Comparison of ENCODE assay signal across 1 cellular context in genomic region chr2:149544692-149545091, GRCh38.
TF ChIP-seq lines count a peak whose summit lies in the region.

No MANE protein-coding gene starts in this region.

TF ChIP-seq in IMR-90, 13 proteins besides CTCF, POLR2A, EP300 and RAD21:
- TF ChIP-seq SMC3 (IDR thresholded peaks at IDR 0.05; ENCODE audit: low read depth, low read length) (no peak), CEBPB (IDR thresholded peaks at IDR 0.05; ENCODE audit: low read depth, low read length) (no peak), MXI1 (IDR thresholded peaks at IDR 0.05; ENCODE audit: borderline replicate concordance, low read depth, low read length) (no peak), MAZ (IDR thresholded peaks at IDR 0.05; ENCODE audit: borderline replicate concordance, low read depth, low read length) (no peak), BHLHE40 (IDR thresholded peaks at IDR 0.05; ENCODE audit: low read depth, low read length) (no peak), NFE2L2 (IDR thresholded peaks at IDR 0.05; ENCODE audit: low read depth, low read length) (no peak), MAFK (IDR thresholded peaks at IDR 0.05; ENCODE audit: low read depth, low read length) (no peak), USF2 (IDR thresholded peaks at IDR 0.05; ENCODE audit: low read depth, low read length) (no peak), CHD1 (IDR thresholded peaks at IDR 0.05; ENCODE audit: low read depth, low read length) (no peak), ELK1 (IDR thresholded peaks at IDR 0.05; ENCODE audit: borderline replicate concordance, low read depth, low read length) (no peak)
